34 cellular contexts compared by ENCODE assay signal in the genomic region with DNA sequence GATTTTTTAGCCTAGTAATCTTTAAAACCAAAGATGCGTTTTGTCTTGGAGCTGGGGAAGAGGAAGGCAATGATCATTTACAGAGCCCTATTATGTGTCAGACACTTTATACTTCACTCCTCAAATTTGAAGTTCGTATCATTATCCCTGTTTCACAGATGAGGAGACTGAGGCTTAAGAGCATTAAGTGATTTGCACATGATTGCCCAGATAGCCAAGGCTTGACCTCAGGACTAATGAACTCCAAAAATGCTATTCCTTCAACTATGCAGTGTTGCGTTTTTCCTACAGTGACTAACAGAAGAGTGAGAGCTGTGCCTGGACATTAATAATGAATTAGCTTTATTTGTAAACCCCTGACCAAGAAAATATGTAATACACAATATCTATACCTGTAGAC.
"Had no signal": no experiment of that assay in that cellular context is flagged by ENCODE, and none has a peak within 500 bp of the region (broad histone marks: within the 10 kb centered on the region; RNA-seq: fewer than 3 reads in every experiment).

No MANE protein-coding gene starts in this region.

- H3K36me3 ChIP-seq: MG63 had no signal

- H3K27me3 ChIP-seq: MG63 had no signal

- H3K4me3 ChIP-seq: MG63 had no signal

- H3K9me3 ChIP-seq: MG63 had no signal

- DNase-seq: Karpas-422, Kasumi-1, MG63, MM.1S, MV-4-11, NCI-H1048, NCI-H1092, NCI-H1092 treated with DMSO at 0.1 percent for 48 hours, NCI-H1105, NCI-H1105 treated with DMSO at 0.1 percent for 48 hours, NCI-H1417, NCI-H1417 treated with DMSO at 0.1 percent for 48 hours, NCI-H1436, NCI-H1436 treated with DMSO at 0.1 percent for 48 hours, NCI-H146, NCI-H1694, NCI-H1694 treated with DMSO at 0.1 percent for 48 hours, NCI-H187, NCI-H187 treated with DMSO at 0.1 percent for 48 hours, NCI-H1930, NCI-H2029, NCI-H2029 treated with DMSO at 0.1 percent for 48 hours, NCI-H2081, NCI-H2081 treated with DMSO at 0.1 percent for 48 hours, NCI-H2107, NCI-H2171, NCI-H2171 treated with DMSO at 0.1 percent for 48 hours, NCI-H2227 treated with DMSO at 0.1 percent for 48 hours, NCI-H226, NCI-H345, NCI-H446, NCI-H446 treated with DMSO at 0.1 percent for 48 hours, NCI-H510A, NCI-H510A treated with DMSO at 0.1 percent for 48 hours had no signal
